In genomic region chr5:64831996-64832395, GRCh38 we compare ENCODE assay signal across 22 cellular contexts.
"Had no signal": no experiment of that assay in that cellular context is flagged by ENCODE, and none has a peak within 500 bp of the region (broad histone marks: within the 10 kb centered on the region; RNA-seq: fewer than 3 reads in every experiment).

No MANE protein-coding gene starts in this region.

- ATAC-seq: activated CD8-positive, alpha-beta memory T cell treated with anti-CD3 and anti-CD28 coated beads, Interleukin-2, amount 10 ng/mL, durations not matched to agents 7 days and 5 days; activated T-helper 17 cell treated with anti-CD3 and anti-CD28 coated beads, Interleukin-2, amount 50 U/mL, for 72 hours; T-helper 17 cell had no signal

- FAIRE-seq: RCC 7860 had no signal

- H3K4me2 ChIP-seq: KMS-11 had no signal

- H3K27ac ChIP-seq: KMS-11 had no signal

- H3K9ac ChIP-seq: KMS-11 had no signal

- DNase-seq: activated B cell treated with CpG ODN at 0.5 μM for 24 hours; activated CD4-positive, alpha-beta T cell treated with anti-CD3 and anti-CD28 coated beads for 1 hour; activated CD4-positive, alpha-beta T cell treated with anti-CD3 and anti-CD28 coated beads, Interleukin-2, amount 10 ng/mL, durations not matched to agents 24 days and 14 days; activated CD4-positive, alpha-beta T cell treated with anti-CD3 and anti-CD28 coated beads, Interleukin-2, amount 50 U/mL, for 48 hours; activated CD8-positive, alpha-beta memory T cell treated with anti-CD3 and anti-CD28 coated beads, Interleukin-2, amount 10 ng/mL, durations not matched to agents 7 days and 5 days; activated gamma-delta T cell; activated naive CD4-positive, alpha-beta T cell treated with anti-CD3 and anti-CD28 coated beads for 36 hours; activated T-cell treated with anti-CD3 and anti-CD28 coated beads, Interleukin-2, amount 50 U/mL, for 48 hours; cerebellar nuclear complex; MV-4-11; NCI-H1092 treated with DMSO at 0.1 percent for 48 hours; NCI-H1436; NCI-H1694 treated with DMSO at 0.1 percent for 48 hours; NCI-H2081; NCI-H446; NCI-H524; SHP77; T-helper 17 cell; T-helper 9 cell had no signal
